24 cellular contexts compared by ENCODE assay signal in genomic region chr2:25541378-25541777, GRCh38.
DNase-seq lines count a peak whose midpoint lies in the region; ATAC-seq, FAIRE-seq and TF ChIP-seq lines count a peak whose summit lies in the region.
"Had no signal": no experiment of that assay in that cellular context is flagged by ENCODE, and none has a peak within 500 bp of the region (broad histone marks: within the 10 kb centered on the region; RNA-seq: fewer than 3 reads in every experiment).

No MANE protein-coding gene starts in this region.

- TF ChIP-seq CTCF in H1 (IDR thresholded peaks at IDR 0.05; ENCODE audit: control extremely low read depth in 1 of 3, insufficient read depth in 1 of 3, low read depth in 1 of 3, low read length in 3 of 3) = no peak

- intact Hi-C loops in activated CD4-positive, alpha-beta T cell treated with anti-CD3 and anti-CD28 coated beads, Interleukin-2, amount 10 ng/mL, durations not matched to agents 24 days and 14 days (cut with micrococcal nuclease) = no loop called here

- no peak overlapping the region for H3K56ac ChIP-seq in H1 (replicated peaks; ENCODE audit: insufficient read length, low read depth, low read length)

- no peak overlapping the region for H2AFZ ChIP-seq in H1 (ENCODE audit: low read length)

- no peak overlapping the region for H4K8ac ChIP-seq in H1 (ENCODE audit: extremely low read depth, insufficient read depth, low read length)

- no peak overlapping the region for H2BK5ac ChIP-seq in H1 (ENCODE audit: low read depth, low read length)

- no peak overlapping the region for H3K4ac ChIP-seq in H1 (replicated peaks; ENCODE audit: insufficient read length, low read depth, low read length)

- no peak overlapping the region for H2BK120ac ChIP-seq in H1 (replicated peaks; ENCODE audit: low read depth, low read length)

- H3K23ac ChIP-seq in H1 (ENCODE audit: insufficient read length) = no peak overlapping the region

- H3K9me3 ChIP-seq in H1 (ENCODE audit: insufficient read depth in 2 of 2, low read depth in 1 of 2, low read length in 1 of 2) = peaks cover 0 to 5% of the 10 kb centered on the region in 2 experiments; a peak in 1 of 4 replicates
- H3K9me3 ChIP-seq: BE2C had no signal

- DNase-seq in activated CD4-positive, alpha-beta T cell treated with anti-CD3 and anti-CD28 coated beads, Interleukin-2, amount 10 ng/mL, durations not matched to agents 24 days and 14 days = peak; percentile 32
- DNase-seq in activated CD4-positive, alpha-beta T cell treated with anti-CD3 and anti-CD28 coated beads, Interleukin-2, amount 10 ng/mL, durations not matched to agents 7 days and 5 days = no peak
- DNase-seq in H1 (ENCODE audit: low read depth in 1 of 2, low spot score in 2 of 2) (no peak), T1000 (lab: John Stamatoyannopoulos, UW) (no peak), GM03348 (ENCODE audit: low spot score) (no peak)
- DNase-seq in activated T-cell treated with anti-CD3 and anti-CD28 coated beads, Interleukin-2, amount 50 U/mL, for 4 hours = no peak
- DNase-seq: ACHN; AML-193; BE2C; CD4-positive, alpha-beta T cell; CD8-positive, alpha-beta memory T cell; DMS 273 treated with DMSO at 0.1 percent for 48 hours; DMS79 treated with DMSO at 0.1 percent for 48 hours; GF-D8; GOT3; H7; HCEC 1CT had no signal

- no peak for ATAC-seq in activated T-cell treated with anti-CD3 and anti-CD28 coated beads, Interleukin-2, amount 50 U/mL, for 4 hours

- no peaks in the 10 kb centered on the region for H3K9me3 Mint-ChIP-seq in activated CD4-positive, alpha-beta T cell treated with anti-CD3 and anti-CD28 coated beads, Interleukin-2, amount 10 ng/mL, durations not matched to agents 24 days and 14 days
- H3K9me3 Mint-ChIP-seq in activated CD4-positive, alpha-beta T cell treated with anti-CD3 and anti-CD28 coated beads, Interleukin-2, amount 10 ng/mL, durations not matched to agents 7 days and 5 days = no peaks in the 10 kb centered on the region
- no peaks in the 10 kb centered on the region for H3K9me3 Mint-ChIP-seq in activated T-cell treated with anti-CD3 and anti-CD28 coated beads, Interleukin-2, amount 50 U/mL, for 4 hours
- H3K9me3 Mint-ChIP-seq: CD4-positive, alpha-beta T cell; CD8-positive, alpha-beta memory T cell had no signal

- no peaks in the 10 kb centered on the region for H3K36me3 Mint-ChIP-seq in activated CD4-positive, alpha-beta T cell treated with anti-CD3 and anti-CD28 coated beads, Interleukin-2, amount 10 ng/mL, durations not matched to agents 24 days and 14 days (ENCODE audit: low read depth)
- H3K36me3 Mint-ChIP-seq in activated CD4-positive, alpha-beta T cell treated with anti-CD3 and anti-CD28 coated beads, Interleukin-2, amount 10 ng/mL, durations not matched to agents 7 days and 5 days (ENCODE audit: low read depth) = no peaks in the 10 kb centered on the region
- no peaks in the 10 kb centered on the region for H3K36me3 Mint-ChIP-seq in activated T-cell treated with anti-CD3 and anti-CD28 coated beads, Interleukin-2, amount 50 U/mL, for 4 hours (ENCODE audit: insufficient read depth)
- H3K36me3 Mint-ChIP-seq: CD14-positive monocyte had no signal

- no peak overlapping the region for H4K91ac ChIP-seq in H1 (replicated peaks; ENCODE audit: insufficient read length, low read length)

- CTCF ChIA-PET in activated CD4-positive, alpha-beta T cell treated with anti-CD3 and anti-CD28 coated beads, Interleukin-2, amount 10 ng/mL, durations not matched to agents 7 days and 5 days (lab: Charles Lee) = no interaction called here
- CTCF ChIA-PET in H1 (lab: Charles Lee; ENCODE audit: partially characterized antibody) = no interaction called here

- no peaks in the 10 kb centered on the region for H3K27me3 ChIP-seq in H1 (replicated peaks in 1 of 4; ENCODE audit: control insufficient read depth in 3 of 4, extremely low read depth in 1 of 4, insufficient read depth in 3 of 4, low read length in 3 of 4)
- H3K27me3 ChIP-seq: BE2C; BLaER1 treated with 17β-estradiol and CSF1 and Interleukin-3, amounts not matched to agents 10 nM and 100 nM had no signal

- H3K18ac ChIP-seq in H1 (ENCODE audit: extremely low read depth, low read length) = no peak overlapping the region

- H2BK12ac ChIP-seq in H1 (ENCODE audit: low read depth, low read length) = no peak overlapping the region

- no peaks in the 10 kb centered on the region for H3K79me1 ChIP-seq in H1 (ENCODE audit: low read depth, low read length)

- H4K20me1 ChIP-seq in H1 (replicated peaks in 1 of 2; ENCODE audit: control insufficient read depth in 1 of 2, insufficient read depth in 2 of 2, low read length in 2 of 2) = no peaks in the 10 kb centered on the region
- H4K20me1 ChIP-seq: BLaER1 treated with 17β-estradiol and CSF1 and Interleukin-3, amounts not matched to agents 10 nM and 100 nM had no signal

- no peak overlapping the region for H3K27ac Mint-ChIP-seq in activated CD4-positive, alpha-beta T cell treated with anti-CD3 and anti-CD28 coated beads, Interleukin-2, amount 10 ng/mL, durations not matched to agents 24 days and 14 days
- H3K27ac Mint-ChIP-seq in activated CD4-positive, alpha-beta T cell treated with anti-CD3 and anti-CD28 coated beads, Interleukin-2, amount 10 ng/mL, durations not matched to agents 7 days and 5 days = no peak overlapping the region
- H3K27ac Mint-ChIP-seq: CD14-positive monocyte; CD4-positive, alpha-beta T cell; CD8-positive, alpha-beta memory T cell had no signal

- WGBS in H1 (ENCODE audit: extremely low coverage in 1 of 2, insufficient coverage in 1 of 2, insufficient read length in 1 of 2, insufficient replicate concordance in 2 of 2, low coverage in 1 of 2, low lambda C conversion rate in 2 of 2, missing lambda C conversion rate in 1 of 2), 2 experiments = 89% methylated on average over 10 of the region's 10 CpGs; no CpG with 5 or more reads in 1 of the 2 experiments

- H3K14ac ChIP-seq in H1 (ENCODE audit: insufficient read length) = no peak overlapping the region

- POLR2A ChIA-PET in activated CD4-positive, alpha-beta T cell treated with anti-CD3 and anti-CD28 coated beads, Interleukin-2, amount 10 ng/mL, durations not matched to agents 7 days and 5 days (lab: Charles Lee) = no interaction called here
- POLR2A ChIA-PET in H1 (lab: Charles Lee; ENCODE audit: partially characterized antibody) = no interaction called here

- no peaks in the 10 kb centered on the region for H3K23me2 ChIP-seq in H1 (ENCODE audit: low read depth, low read length)

- TF ChIP-seq RAD21 in Ishikawa (IDR thresholded peaks at IDR 0.05; ENCODE audit: low read depth) = no peak
- TF ChIP-seq RAD21 in H1 (IDR thresholded peaks at IDR 0.05 in 1 of 2, conservative IDR thresholded peaks at IDR 0.05 in 1 of 2; ENCODE audit: low read depth in 2 of 2, low read length in 2 of 2) = no peak

- no peak overlapping the region for H3K9ac ChIP-seq in H1 (replicated peaks in 1 of 4; ENCODE audit: extremely low read depth in 1 of 4, low read depth in 3 of 4, low read length in 3 of 4)
- H3K9ac ChIP-seq: BLaER1 treated with 17β-estradiol and CSF1 and Interleukin-3, amounts not matched to agents 10 nM and 100 nM had no signal

- H2BK15ac ChIP-seq in H1 (ENCODE audit: low read length) = no peak overlapping the region

- H3K36me3 ChIP-seq in H1 (ENCODE audit: control insufficient read depth in 2 of 4, insufficient read depth in 4 of 4, low read length in 3 of 4) = peaks cover 0 to 4% (median 0%) of the 10 kb centered on the region in 4 experiments; a peak in 2 of 8 replicates
- H3K36me3 ChIP-seq: BE2C; BLaER1 treated with 17β-estradiol and CSF1 and Interleukin-3, amounts not matched to agents 10 nM and 100 nM had no signal

- TF ChIP-seq EP300 in Ishikawa (IDR thresholded peaks at IDR 0.05; ENCODE audit: borderline replicate concordance) (no peak), H1 (IDR thresholded peaks at IDR 0.05; ENCODE audit: borderline replicate concordance in 1 of 2, low read depth in 2 of 2, low read length in 2 of 2) (no peak)

- no peak overlapping the region for H3K27ac ChIP-seq in H1 (ENCODE audit: low read depth, low read length)
- H3K27ac ChIP-seq: 22Rv1; BLaER1 treated with 17β-estradiol and CSF1 and Interleukin-3, amounts not matched to agents 10 nM and 100 nM had no signal

- H3K27me3 Mint-ChIP-seq in activated CD4-positive, alpha-beta T cell treated with anti-CD3 and anti-CD28 coated beads, Interleukin-2, amount 10 ng/mL, durations not matched to agents 24 days and 14 days = no peaks in the 10 kb centered on the region
- no peaks in the 10 kb centered on the region for H3K27me3 Mint-ChIP-seq in activated CD4-positive, alpha-beta T cell treated with anti-CD3 and anti-CD28 coated beads, Interleukin-2, amount 10 ng/mL, durations not matched to agents 7 days and 5 days
- no peaks in the 10 kb centered on the region for H3K27me3 Mint-ChIP-seq in activated T-cell treated with anti-CD3 and anti-CD28 coated beads, Interleukin-2, amount 50 U/mL, for 4 hours (ENCODE audit: low read depth)
- H3K27me3 Mint-ChIP-seq: CD4-positive, alpha-beta T cell; CD8-positive, alpha-beta memory T cell had no signal

- no peak for TF ChIP-seq POLR2A in H1 (IDR thresholded peaks at IDR 0.05; ENCODE audit: control extremely low read depth in 1 of 2, low read depth in 2 of 2, low read length in 2 of 2)

- H3K4me1 ChIP-seq in H1 (replicated peaks in 1 of 4; ENCODE audit: control insufficient read depth in 3 of 4, insufficient read depth in 4 of 4, low read length in 3 of 4) = no peaks in the 10 kb centered on the region

- peak; percentile 65 for FAIRE-seq in H1 (lab: Jason Lieb, UNC)
- FAIRE-seq: A204.1, D721Med, GM12892 had no signal

- no peaks in the 10 kb centered on the region for H3K79me2 ChIP-seq in H1 (ENCODE audit: control insufficient read depth in 1 of 2, insufficient read depth in 2 of 2, low read length in 2 of 2)

- no peak overlapping the region for H3K4me2 ChIP-seq in H1 (ENCODE audit: insufficient read depth in 1 of 2, low read depth in 2 of 2, low read length in 2 of 2)
- H3K4me2 ChIP-seq: BLaER1 treated with 17β-estradiol and CSF1 and Interleukin-3, amounts not matched to agents 10 nM and 100 nM had no signal

- no peak overlapping the region for H2BK20ac ChIP-seq in H1 (ENCODE audit: low read length)

- H3K4me1 Mint-ChIP-seq in activated CD4-positive, alpha-beta T cell treated with anti-CD3 and anti-CD28 coated beads, Interleukin-2, amount 10 ng/mL, durations not matched to agents 24 days and 14 days = no peaks in the 10 kb centered on the region
- H3K4me1 Mint-ChIP-seq in activated CD4-positive, alpha-beta T cell treated with anti-CD3 and anti-CD28 coated beads, Interleukin-2, amount 10 ng/mL, durations not matched to agents 7 days and 5 days = no peaks in the 10 kb centered on the region
- H3K4me1 Mint-ChIP-seq in activated T-cell treated with anti-CD3 and anti-CD28 coated beads, Interleukin-2, amount 50 U/mL, for 4 hours (ENCODE audit: low read depth) = peaks cover 1% of the 10 kb centered on the region
- H3K4me1 Mint-ChIP-seq: CD8-positive, alpha-beta memory T cell had no signal

- H3K4me3 Mint-ChIP-seq in activated CD4-positive, alpha-beta T cell treated with anti-CD3 and anti-CD28 coated beads, Interleukin-2, amount 10 ng/mL, durations not matched to agents 24 days and 14 days = no peak overlapping the region
- no peak overlapping the region for H3K4me3 Mint-ChIP-seq in activated CD4-positive, alpha-beta T cell treated with anti-CD3 and anti-CD28 coated beads, Interleukin-2, amount 10 ng/mL, durations not matched to agents 7 days and 5 days
- no peak overlapping the region for H3K4me3 Mint-ChIP-seq in activated T-cell treated with anti-CD3 and anti-CD28 coated beads, Interleukin-2, amount 50 U/mL, for 4 hours
- H3K4me3 Mint-ChIP-seq: CD14-positive monocyte; CD4-positive, alpha-beta T cell; CD8-positive, alpha-beta memory T cell had no signal

- H4K5ac ChIP-seq in H1 (ENCODE audit: insufficient read length, low read depth, low read length) = no peak overlapping the region

- H3K4me3 ChIP-seq in H1 (ENCODE audit: extremely low read depth in 1 of 4, insufficient read depth in 2 of 4, low read depth in 3 of 4, low read length in 4 of 4) = no peak overlapping the region
- H3K4me3 ChIP-seq: BLaER1 treated with 17β-estradiol and CSF1 and Interleukin-3, amounts not matched to agents 10 nM and 100 nM had no signal

- H2AK5ac ChIP-seq in H1 (ENCODE audit: low read depth, low read length) = no peak overlapping the region
